Comparison of ENCODE assay signal across 1 cellular context in the genomic region with DNA sequence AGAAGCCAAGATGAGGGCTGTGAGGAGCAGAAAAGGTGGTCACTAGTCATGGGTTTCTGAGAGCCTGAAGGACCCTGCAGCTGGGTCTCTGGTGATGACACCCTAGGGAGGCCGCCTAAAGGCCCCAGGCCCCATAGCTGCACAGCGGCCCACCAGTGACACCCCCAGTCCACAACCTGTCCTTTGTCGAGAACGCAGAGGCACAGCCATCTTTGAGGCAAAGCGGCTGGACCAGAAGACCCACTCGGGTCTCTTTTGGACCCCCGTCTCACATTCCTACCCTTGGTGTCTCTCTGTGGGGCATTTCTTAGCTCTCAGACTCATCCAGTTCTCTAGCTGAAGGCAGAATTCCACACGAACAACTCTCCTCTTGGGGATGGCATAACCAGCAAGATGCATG.
TF ChIP-seq lines count a peak whose summit lies in the region.

No MANE protein-coding gene starts in this region.

TF ChIP-seq in endothelial cell of umbilical vein, 7 proteins besides CTCF, POLR2A, EP300 and RAD21 (continued from another document):
- TF ChIP-seq, protein P1, sequence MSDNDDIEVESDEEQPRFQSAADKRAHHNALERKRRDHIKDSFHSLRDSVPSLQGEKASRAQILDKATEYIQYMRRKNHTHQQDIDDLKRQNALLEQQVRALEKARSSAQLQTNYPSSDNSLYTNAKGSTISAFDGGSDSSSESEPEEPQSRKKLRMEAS (IDR thresholded peaks at IDR 0.05; ENCODE audit: insufficient read depth, insufficient read length): no peak
- TF ChIP-seq JUN (IDR thresholded peaks at IDR 0.05; ENCODE audit: borderline replicate concordance, insufficient read depth, insufficient read length, low read depth) (no peak), GATA2 (IDR thresholded peaks at IDR 0.05; ENCODE audit: insufficient read depth, insufficient read length, low read depth, low read length) (no peak)
TF ChIP-seq in endothelial cell of umbilical vein: peak in this region for 0.
